Comparison of ENCODE assay signal across 16 cellular contexts in genomic region chr9:81530407-81530810, GRCh38.
A peak's percentile ranks its signal among the peaks of the same experiment; 100 is the strongest.
DNase-seq lines count a peak whose midpoint lies in the region; ATAC-seq and TF ChIP-seq lines count a peak whose summit lies in the region.
"Had no signal": no experiment of that assay in that cellular context is flagged by ENCODE, and none has a peak within 500 bp of the region (broad histone marks: within the 10 kb centered on the region; RNA-seq: fewer than 3 reads in every experiment).

No MANE protein-coding gene starts in this region.

- no peak overlapping the region for H3K27ac ChIP-seq in H9 (ENCODE audit: insufficient read length, low read depth, low read length)
- H3K27ac ChIP-seq: upper lobe of left lung had no signal

- H3K56ac ChIP-seq in H9 (ENCODE audit: insufficient read length, low read depth, low read length): no peak overlapping the region

- WGBS in H9 (ENCODE audit: extremely low coverage, insufficient read length, low lambda C conversion rate): no CpG with 5 or more reads among the region's 5 CpGs

- H2AK5ac ChIP-seq in H9 (ENCODE audit: insufficient read length, low read length): no peak overlapping the region

- no peaks in the 10 kb centered on the region for H3K9me3 ChIP-seq in H9 (ENCODE audit: control insufficient read depth, low read depth, low read length)
- H3K9me3 ChIP-seq: upper lobe of left lung had no signal

- TF ChIP-seq CTCF in GM12864 (IDR thresholded peaks at IDR 0.05; ENCODE audit: low read depth, low read length, missing control alignments) (no peak), H9 (conservative IDR thresholded peaks at IDR 0.05) (no peak)

- no peak overlapping the region for H3K9ac ChIP-seq in H9 (ENCODE audit: extremely low read depth, insufficient read length, low read length)

- no peak overlapping the region for H3K18ac ChIP-seq in H9 (ENCODE audit: insufficient read length, low read depth, low read length)

- no peaks in the 10 kb centered on the region for H3K79me2 ChIP-seq in H9 (ENCODE audit: insufficient read depth, low read length)

- H4K8ac ChIP-seq in H9 (replicated peaks; ENCODE audit: insufficient read length, low read depth, low read length): no peak overlapping the region

- intact Hi-C loops in left colon (cut with DNase I, micrococcal nuclease): no loop called here

- H3K23me2 ChIP-seq in H9 (ENCODE audit: insufficient read length, low read depth, low read length, poor library complexity, severe bottlenecking): no peaks in the 10 kb centered on the region

- H3K36me3 Mint-ChIP-seq in H9 (ENCODE audit: insufficient read depth in 1 of 3, low read depth in 3 of 3): no peaks in the 10 kb centered on the region

- peak; percentile 42 for ATAC-seq in HG02798 (IDR thresholded peaks at IDR 0.05; ENCODE audit: poor library complexity, unreplicated experiment)
- ATAC-seq in left colon: peak; percentile 92
- no peak for ATAC-seq in HG02571 (IDR thresholded peaks at IDR 0.05; ENCODE audit: unreplicated experiment)
- ATAC-seq: activated CD8-positive, alpha-beta T cell treated with anti-CD3 and anti-CD28 coated beads, Interleukin-2, amount 10 ng/mL, durations not matched to agents 7 days and 5 days; effector memory CD8-positive, alpha-beta T cell; Panc1 had no signal

- no peak overlapping the region for H2BK20ac ChIP-seq in H9 (ENCODE audit: low read depth, low read length, poor library complexity, severe bottlenecking)

- no peak overlapping the region for H3K23ac ChIP-seq in H9 (ENCODE audit: insufficient read length, low read depth, low read length)

- H4K5ac ChIP-seq in H9 (ENCODE audit: insufficient read length, low read depth, low read length): no peak overlapping the region

- no peak overlapping the region for H2AFZ ChIP-seq in H9 (ENCODE audit: low read length)

- no peak overlapping the region for H2BK12ac ChIP-seq in H9 (ENCODE audit: insufficient read length, low read depth, low read length)

- H3K4ac ChIP-seq in H9 (ENCODE audit: low read depth, low read length): no peak overlapping the region

- no peaks in the 10 kb centered on the region for H3K79me1 ChIP-seq in H9 (ENCODE audit: insufficient read depth, low read depth, low read length, poor library complexity, severe bottlenecking)

- no peaks in the 10 kb centered on the region for H4K20me1 ChIP-seq in H9 (ENCODE audit: control insufficient read depth, insufficient read depth, insufficient read length)

- H3K9me3 Mint-ChIP-seq in H9: no peaks in the 10 kb centered on the region

- H2BK15ac ChIP-seq in H9 (ENCODE audit: low read depth, low read length): no peak overlapping the region

- H3K4me3 ChIP-seq in GM12864 (ENCODE audit: low read depth, low read length): no peak overlapping the region
- H3K4me3 ChIP-seq: upper lobe of left lung had no signal

- H3K4me1 Mint-ChIP-seq in H9: peaks cover 15 to 25% of the 10 kb centered on the region in 2 experiments

- H2BK120ac ChIP-seq in H9 (ENCODE audit: low read depth, low read length, poor library complexity, severe bottlenecking): no peak overlapping the region

- DNase-seq in GM12864 (ENCODE audit: low read depth): peak; percentile 21
- DNase-seq in NAMALWA (ENCODE audit: low spot score): peak; percentile 2
- DNase-seq in left colon: peak in 1 of 2 donors; percentile 32
- DNase-seq in activated gamma-delta T cell (lab: John Stamatoyannopoulos, UW): no peak
- DNase-seq in SW 1271 (lab: John Stamatoyannopoulos, UW): no peak
- DNase-seq in H9: no peak
- DNase-seq: activated CD8-positive, alpha-beta T cell treated with anti-CD3 and anti-CD28 coated beads, Interleukin-2, amount 10 ng/mL, durations not matched to agents 7 days and 5 days; effector memory CD8-positive, alpha-beta T cell; KBM-7; NCI-H1417; NCI-H345; stimulated activated CD4-positive, alpha-beta T cell treated with anti-CD3 and anti-CD28 coated beads, Interleukin-4, amount 100 ng/mL, for 4 hours; upper lobe of left lung had no signal

- no peak overlapping the region for H3K4me3 Mint-ChIP-seq in H9
- H3K4me3 Mint-ChIP-seq: activated CD8-positive, alpha-beta T cell treated with anti-CD3 and anti-CD28 coated beads, Interleukin-2, amount 10 ng/mL, durations not matched to agents 7 days and 5 days; effector memory CD8-positive, alpha-beta T cell had no signal

- H3K27me3 Mint-ChIP-seq in H9 (ENCODE audit: low read depth): no peaks in the 10 kb centered on the region
- H3K27me3 Mint-ChIP-seq: effector memory CD8-positive, alpha-beta T cell had no signal

- no peak overlapping the region for H4K91ac ChIP-seq in H9 (ENCODE audit: insufficient read length, low read depth, low read length)

- no peaks in the 10 kb centered on the region for H3K27me3 ChIP-seq in H9 (ENCODE audit: insufficient read depth, low read length)
- H3K27me3 ChIP-seq: upper lobe of left lung had no signal

- H3K14ac ChIP-seq in H9 (ENCODE audit: insufficient read depth, low read length): no peak overlapping the region

- no peaks in the 10 kb centered on the region for H3K4me1 ChIP-seq in H9 (ENCODE audit: insufficient read depth, low read length)
- H3K4me1 ChIP-seq: upper lobe of left lung had no signal

- H3T11ph ChIP-seq in H9 (ENCODE audit: low read length): no peak overlapping the region

- no peak overlapping the region for H3K27ac Mint-ChIP-seq in H9
- H3K27ac Mint-ChIP-seq: activated CD8-positive, alpha-beta T cell treated with anti-CD3 and anti-CD28 coated beads, Interleukin-2, amount 10 ng/mL, durations not matched to agents 7 days and 5 days; effector memory CD8-positive, alpha-beta T cell had no signal

- no peak overlapping the region for H2BK5ac ChIP-seq in H9 (ENCODE audit: insufficient read length, low read length)

- no peak overlapping the region for H3K4me2 ChIP-seq in H9 (ENCODE audit: insufficient read depth, insufficient read length, low read length)

Comparison
In these comparisons a context has a peak if more than half of its experiments do, and no peak if none do; other contexts are left out.
1. DNase-seq: peak in GM12864 (single experiment) and NAMALWA (single experiment); none in activated gamma-delta T cell (single experiment), SW 1271 (0 of 2) and H9 (single experiment).